ENCODE assay signal across 11 cellular contexts in genomic region chr12:123114305-123115083, GRCh38. TPM values are rescaled to one million over a fixed set of nuclear protein-coding genes. Genes with fewer than 3 reads are reported as not detected.
A peak's percentile ranks its signal among the peaks of the same experiment; 100 is the strongest.
DNase-seq lines count a peak whose midpoint lies in the region; ATAC-seq and TF ChIP-seq lines count a peak whose summit lies in the region.
"Had no signal": no experiment of that assay in that cellular context is flagged by ENCODE, and none has a peak within 500 bp of the region (broad histone marks: within the 10 kb centered on the region; RNA-seq: fewer than 3 reads in every experiment).

No MANE protein-coding gene starts in this region.

- peaks cover under 1% of the 10 kb centered on the region for H3K36me3 Mint-ChIP-seq in activated CD8-positive, alpha-beta T cell treated with anti-CD3 and anti-CD28 coated beads for 36 hours (ENCODE audit: low read depth)
- H3K36me3 Mint-ChIP-seq in activated CD8-positive, alpha-beta T cell treated with anti-CD3 and anti-CD28 coated beads, Interleukin-2, amount 10 ng/mL, durations not matched to agents 7 days and 5 days (ENCODE audit: low read depth), result peaks cover 8% of the 10 kb centered on the region
- no peaks in the 10 kb centered on the region for H3K36me3 Mint-ChIP-seq in activated naive CD8-positive, alpha-beta T cell treated with anti-CD3 and anti-CD28 coated beads, Interleukin-2, amount 50 U/mL, for 24 hours (ENCODE audit: low read depth)

- no peaks in the 10 kb centered on the region for H3K27me3 Mint-ChIP-seq in activated CD8-positive, alpha-beta T cell treated with anti-CD3 and anti-CD28 coated beads for 36 hours
- no peaks in the 10 kb centered on the region for H3K27me3 Mint-ChIP-seq in activated CD8-positive, alpha-beta T cell treated with anti-CD3 and anti-CD28 coated beads, Interleukin-2, amount 10 ng/mL, durations not matched to agents 7 days and 5 days (ENCODE audit: low read depth)
- no peaks in the 10 kb centered on the region for H3K27me3 Mint-ChIP-seq in activated naive CD8-positive, alpha-beta T cell treated with anti-CD3 and anti-CD28 coated beads, Interleukin-2, amount 50 U/mL, for 24 hours

- CTCF ChIA-PET in activated CD8-positive, alpha-beta T cell treated with anti-CD3 and anti-CD28 coated beads for 36 hours (lab: Charles Lee), result interaction anchor here (1.6 kb wide), 1 partner anchor 39 kb away, joined by 7 read pairs; no protein-coding TSS in a partner anchor
- CTCF ChIA-PET in activated CD8-positive, alpha-beta T cell treated with anti-CD3 and anti-CD28 coated beads, Interleukin-2, amount 10 ng/mL, durations not matched to agents 7 days and 5 days (lab: Charles Lee), result interaction anchor here (0.6 to 2.4 kb wide), 5 partner anchors 8 to 598 kb away, joined by 3 to 6 read pairs (median 4); partner anchors contain the start of genes ATP6V0A2, MPHOSPH9 and MTRFR
- CTCF ChIA-PET in OCI-LY7 (lab: Charles Lee; ENCODE audit: unreplicated experiment), result interaction anchor here (0.6 to 1.1 kb wide), 2 partner anchors 37 to 888 kb away, joined by 3 read pairs; no protein-coding TSS in a partner anchor

- 73 to 86% (median 79%) methylated on average over 13 of the region's 13 CpGs for WGBS in stomach, 5 donors

- H3K9me3 ChIP-seq in lower lobe of right lung, result no peaks in the 10 kb centered on the region
- no peaks in the 10 kb centered on the region for H3K9me3 ChIP-seq in stomach
- H3K9me3 ChIP-seq in OCI-LY7 (ENCODE audit: low read length), result no peaks in the 10 kb centered on the region
- H3K9me3 ChIP-seq: right lobe of liver had no signal

- no peak overlapping the region for H3K4me3 Mint-ChIP-seq in activated CD8-positive, alpha-beta T cell treated with anti-CD3 and anti-CD28 coated beads for 36 hours
- H3K4me3 Mint-ChIP-seq in activated CD8-positive, alpha-beta T cell treated with anti-CD3 and anti-CD28 coated beads, Interleukin-2, amount 10 ng/mL, durations not matched to agents 7 days and 5 days, result no peak overlapping the region
- H3K4me3 Mint-ChIP-seq in activated naive CD8-positive, alpha-beta T cell treated with anti-CD3 and anti-CD28 coated beads, Interleukin-2, amount 50 U/mL, for 24 hours, result no peak overlapping the region

- H3K4me1 ChIP-seq in lower lobe of right lung (peaks cover 24% of the 10 kb centered on the region), stomach (peaks cover 36 to 64% (median 55%) of the 10 kb centered on the region in 4 donors), OCI-LY7 (ENCODE audit: insufficient read depth, low read length, poor library complexity, severe bottlenecking) (no peaks in the 10 kb centered on the region)

- H3K9me2 ChIP-seq in OCI-LY7 (ENCODE audit: insufficient read depth, low read length), result no peaks in the 10 kb centered on the region

- no peak overlapping the region for H3K4me2 ChIP-seq in OCI-LY7 (ENCODE audit: low read length)

- POLR2A ChIA-PET in activated CD8-positive, alpha-beta T cell treated with anti-CD3 and anti-CD28 coated beads for 36 hours (lab: Charles Lee), result interaction anchor here (3.2 kb wide), 1 partner anchor 39 kb away, joined by 12 read pairs; no protein-coding TSS in a partner anchor
- POLR2A ChIA-PET in activated CD8-positive, alpha-beta T cell treated with anti-CD3 and anti-CD28 coated beads, Interleukin-2, amount 10 ng/mL, durations not matched to agents 7 days and 5 days (lab: Charles Lee), result interaction anchor here (0.8 kb wide), 1 partner anchor 19 kb away, joined by 3 read pairs; no protein-coding TSS in a partner anchor
- POLR2A ChIA-PET in OCI-LY7 (lab: Charles Lee), result interaction anchor here (1.8 kb wide), 1 partner anchor 9 kb away, joined by 6 read pairs; no protein-coding TSS in a partner anchor

- BruUV-seq in OCI-LY7 (replicated peaks; lab: Mats Ljungman, UMichigan), result no TSS peak

- H3K27ac ChIP-seq in lower lobe of right lung (peak overlapping the region; percentile 74), stomach (peak overlapping the region; percentile 49 to 86 (median 69)), OCI-LY7 (ENCODE audit: low read depth, low read length, poor library complexity, severe bottlenecking) (no peak overlapping the region)
- H3K27ac ChIP-seq: brain microvascular endothelial cell, right lobe of liver had no signal

- no peak for ATAC-seq in activated CD8-positive, alpha-beta T cell treated with anti-CD3 and anti-CD28 coated beads for 36 hours
- ATAC-seq in activated CD8-positive, alpha-beta T cell treated with anti-CD3 and anti-CD28 coated beads, Interleukin-2, amount 10 ng/mL, durations not matched to agents 7 days and 5 days, result no peak
- no peak for ATAC-seq in activated naive CD8-positive, alpha-beta T cell treated with anti-CD3 and anti-CD28 coated beads, Interleukin-2, amount 50 U/mL, for 24 hours
- no peak for ATAC-seq in lower lobe of right lung
- ATAC-seq in GM19328 (IDR thresholded peaks at IDR 0.05; ENCODE audit: unreplicated experiment), result no peak

- TF ChIP-seq EP300 in stomach (IDR thresholded peaks at IDR 0.05), result no peak

- H3K36me3 ChIP-seq in lower lobe of right lung (no peaks in the 10 kb centered on the region), stomach (peaks cover 0 to 7% (median 0%) of the 10 kb centered on the region in 4 donors), OCI-LY7 (ENCODE audit: insufficient read depth, low read length) (no peaks in the 10 kb centered on the region)
- H3K36me3 ChIP-seq: brain microvascular endothelial cell, right lobe of liver had no signal

- H3K79me2 ChIP-seq in OCI-LY7 (ENCODE audit: insufficient read depth, low read depth, low read length), result no peaks in the 10 kb centered on the region

- TF ChIP-seq CTCF in activated CD8-positive, alpha-beta T cell treated with anti-CD3 and anti-CD28 coated beads for 36 hours (IDR thresholded peaks at IDR 0.05), result no peak
- TF ChIP-seq CTCF in lower lobe of right lung (IDR thresholded peaks at IDR 0.05) (no peak), stomach (IDR thresholded peaks at IDR 0.05) (no peak), OCI-LY7 (conservative IDR thresholded peaks at IDR 0.05; ENCODE audit: low read length) (no peak)

- H3K27me3 ChIP-seq in lower lobe of right lung (ENCODE audit: low read depth) (no peaks in the 10 kb centered on the region), stomach (no peaks in the 10 kb centered on the region)
- H3K27me3 ChIP-seq: brain microvascular endothelial cell, right lobe of liver had no signal

- H3K4me1 Mint-ChIP-seq in activated CD8-positive, alpha-beta T cell treated with anti-CD3 and anti-CD28 coated beads for 36 hours (ENCODE audit: low read depth), result peaks cover 56% of the 10 kb centered on the region
- peaks cover 43% of the 10 kb centered on the region for H3K4me1 Mint-ChIP-seq in activated CD8-positive, alpha-beta T cell treated with anti-CD3 and anti-CD28 coated beads, Interleukin-2, amount 10 ng/mL, durations not matched to agents 7 days and 5 days (ENCODE audit: low read depth)
- peaks cover 59% of the 10 kb centered on the region for H3K4me1 Mint-ChIP-seq in activated naive CD8-positive, alpha-beta T cell treated with anti-CD3 and anti-CD28 coated beads, Interleukin-2, amount 50 U/mL, for 24 hours

- peak overlapping the region; percentile 48 for H3K27ac Mint-ChIP-seq in activated CD8-positive, alpha-beta T cell treated with anti-CD3 and anti-CD28 coated beads for 36 hours
- no peak overlapping the region for H3K27ac Mint-ChIP-seq in activated CD8-positive, alpha-beta T cell treated with anti-CD3 and anti-CD28 coated beads, Interleukin-2, amount 10 ng/mL, durations not matched to agents 7 days and 5 days
- peak overlapping the region; percentile 60 for H3K27ac Mint-ChIP-seq in activated naive CD8-positive, alpha-beta T cell treated with anti-CD3 and anti-CD28 coated beads, Interleukin-2, amount 50 U/mL, for 24 hours

- no peaks in the 10 kb centered on the region for H3K9me3 Mint-ChIP-seq in activated CD8-positive, alpha-beta T cell treated with anti-CD3 and anti-CD28 coated beads for 36 hours
- H3K9me3 Mint-ChIP-seq in activated CD8-positive, alpha-beta T cell treated with anti-CD3 and anti-CD28 coated beads, Interleukin-2, amount 10 ng/mL, durations not matched to agents 7 days and 5 days (ENCODE audit: insufficient read depth), result no peaks in the 10 kb centered on the region
- H3K9me3 Mint-ChIP-seq in activated naive CD8-positive, alpha-beta T cell treated with anti-CD3 and anti-CD28 coated beads, Interleukin-2, amount 50 U/mL, for 24 hours, result no peaks in the 10 kb centered on the region

- no peak overlapping the region for H2AFZ ChIP-seq in OCI-LY7 (ENCODE audit: low read length)

- no peak for DNase-seq in activated CD8-positive, alpha-beta T cell treated with anti-CD3 and anti-CD28 coated beads for 36 hours
- DNase-seq in activated CD8-positive, alpha-beta T cell treated with anti-CD3 and anti-CD28 coated beads, Interleukin-2, amount 10 ng/mL, durations not matched to agents 7 days and 5 days, result no peak
- DNase-seq in activated naive CD8-positive, alpha-beta T cell treated with anti-CD3 and anti-CD28 coated beads, Interleukin-2, amount 50 U/mL, for 24 hours, result no peak
- DNase-seq in lower lobe of right lung (no peak), stomach (no peak), D341Med (ENCODE audit: low spot score) (no peak), OCI-LY7 (ENCODE audit: low spot score) (no peak)
- DNase-seq: brain microvascular endothelial cell, NCI-H1694 treated with DMSO at 0.1 percent for 48 hours, right lobe of liver had no signal

- TF ChIP-seq POLR2A in stomach (IDR thresholded peaks at IDR 0.05), result no peak

- intact Hi-C loops in activated CD8-positive, alpha-beta T cell treated with anti-CD3 and anti-CD28 coated beads for 36 hours (cut with micrococcal nuclease), result no loop called here
- intact Hi-C loops in lower lobe of right lung (cut with DNase I), result no loop called here
- intact Hi-C loops in stomach (cut with DNase I; ENCODE audit: low total_unique reads), result no loop called here
- intact Hi-C loops in OCI-LY7 (cut with micrococcal nuclease; ENCODE audit: unreplicated experiment), result no loop called here

- H3K4me3 ChIP-seq in lower lobe of right lung, result no peak overlapping the region
- no peak overlapping the region for H3K4me3 ChIP-seq in stomach
- no peak overlapping the region for H3K4me3 ChIP-seq in OCI-LY7 (ENCODE audit: low read depth, low read length, poor library complexity, severe bottlenecking)
- H3K4me3 ChIP-seq: right lobe of liver had no signal

- H4K20me1 ChIP-seq in OCI-LY7 (ENCODE audit: insufficient read depth, low read length), result no peaks in the 10 kb centered on the region

RNA-seq across cellular contexts. Expression of gene PITPNM2, which starts 36.4 kb away (rescaled TPM):
- total RNA-seq in activated CD8-positive, alpha-beta T cell treated with anti-CD3 and anti-CD28 coated beads for 36 hours, result 10 to 100 TPM; 15.3 to 17.9 TPM
- 10 to 100 TPM; 17.7 to 18.3 TPM for total RNA-seq in activated CD8-positive, alpha-beta T cell treated with anti-CD3 and anti-CD28 coated beads, Interleukin-2, amount 10 ng/mL, durations not matched to agents 7 days and 5 days
- 29.9 TPM for total RNA-seq in lower lobe of right lung
- total RNA-seq in stomach, result 10 to 100 TPM in 3 of 5 donors, 1 to 10 TPM in 2; 5.2 to 28.1 (median 13.4) TPM
- 1 to 10 TPM; 1.8 to 5.9 (median 4.6) TPM for polyA plus RNA-seq in stomach
- 0.13 and 0.73 TPM in 2 replicates for total RNA-seq in OCI-LY7 (2014; rRNA removed; shearing (Covaris generic))
- total RNA-seq in OCI-LY7 (2022), result 0.42 and 0.77 TPM in 2 replicates
